1 cellular context compared by ENCODE assay signal in genomic region chr6:169793408-169793807, GRCh38.
TF ChIP-seq lines count a peak whose summit lies in the region.

No MANE protein-coding gene starts in this region.

TF ChIP-seq in HepG2, 621 proteins besides CTCF, POLR2A, EP300 and RAD21:
- TF ChIP-seq ZSCAN29 (CRISPR knock-in tag; conservative IDR thresholded peaks at IDR 0.05) (no peak), HNRNPL (IDR thresholded peaks at IDR 0.05; ENCODE audit: low read depth, low read length) (0 out of 2 replicates have a peak, but pooled peaks have one; percentile 16), GTF2F1 (IDR thresholded peaks at IDR 0.05; ENCODE audit: low read length) (no peak), FOXC1 (CRISPR knock-in tag; IDR thresholded peaks at IDR 0.05; ENCODE audit: borderline replicate concordance) (no peak), SMAD9 (CRISPR knock-in tag; IDR thresholded peaks at IDR 0.05) (no peak), ZNF414 (CRISPR knock-in tag; IDR thresholded peaks at IDR 0.05) (no peak), REXO4 (CRISPR knock-in tag; IDR thresholded peaks at IDR 0.05; ENCODE audit: borderline replicate concordance) (no peak), GATA4 (IDR thresholded peaks at IDR 0.05; ENCODE audit: borderline replicate concordance, low read depth) (no peak), AGO2 (optimal IDR thresholded peaks at IDR 0.05; ENCODE audit: low read depth, low read length) (peak; percentile 66), HOXA9 (CRISPR knock-in tag; IDR thresholded peaks at IDR 0.05; ENCODE audit: borderline replicate concordance) (no peak), SAFB2 (CRISPR knock-in tag; IDR thresholded peaks at IDR 0.05; ENCODE audit: borderline replicate concordance, low read depth) (no peak), ZNF589 (CRISPR knock-in tag; conservative IDR thresholded peaks at IDR 0.05) (no peak), NKX3-1 (CRISPR knock-in tag; IDR thresholded peaks at IDR 0.05) (no peak), RBFOX2 (IDR thresholded peaks at IDR 0.05; ENCODE audit: low read depth, low read length) (peak; percentile 57; the same call in 1 of the 2 replicates), RBM22 (optimal IDR thresholded peaks at IDR 0.05; ENCODE audit: low read length) (peak; percentile 58), ZNF572 (CRISPR knock-in tag; IDR thresholded peaks at IDR 0.05) (no peak), SMARCE1 (IDR thresholded peaks at IDR 0.05; ENCODE audit: borderline replicate concordance) (no peak), ISL2 (CRISPR knock-in tag; IDR thresholded peaks at IDR 0.05) (no peak), ZNF256 (CRISPR knock-in tag; conservative IDR thresholded peaks at IDR 0.05) (no peak), GFI1 (CRISPR knock-in tag; IDR thresholded peaks at IDR 0.05; ENCODE audit: borderline replicate concordance) (peak; percentile 46; the same call in 1 of the 2 replicates), ZNF75D (CRISPR knock-in tag; IDR thresholded peaks at IDR 0.05; ENCODE audit: borderline replicate concordance) (no peak), AHDC1 (CRISPR knock-in tag; IDR thresholded peaks at IDR 0.05; ENCODE audit: borderline replicate concordance) (no peak), MAFG (CRISPR knock-in tag; IDR thresholded peaks at IDR 0.05) (no peak)
- TF ChIP-seq, protein P1, sequence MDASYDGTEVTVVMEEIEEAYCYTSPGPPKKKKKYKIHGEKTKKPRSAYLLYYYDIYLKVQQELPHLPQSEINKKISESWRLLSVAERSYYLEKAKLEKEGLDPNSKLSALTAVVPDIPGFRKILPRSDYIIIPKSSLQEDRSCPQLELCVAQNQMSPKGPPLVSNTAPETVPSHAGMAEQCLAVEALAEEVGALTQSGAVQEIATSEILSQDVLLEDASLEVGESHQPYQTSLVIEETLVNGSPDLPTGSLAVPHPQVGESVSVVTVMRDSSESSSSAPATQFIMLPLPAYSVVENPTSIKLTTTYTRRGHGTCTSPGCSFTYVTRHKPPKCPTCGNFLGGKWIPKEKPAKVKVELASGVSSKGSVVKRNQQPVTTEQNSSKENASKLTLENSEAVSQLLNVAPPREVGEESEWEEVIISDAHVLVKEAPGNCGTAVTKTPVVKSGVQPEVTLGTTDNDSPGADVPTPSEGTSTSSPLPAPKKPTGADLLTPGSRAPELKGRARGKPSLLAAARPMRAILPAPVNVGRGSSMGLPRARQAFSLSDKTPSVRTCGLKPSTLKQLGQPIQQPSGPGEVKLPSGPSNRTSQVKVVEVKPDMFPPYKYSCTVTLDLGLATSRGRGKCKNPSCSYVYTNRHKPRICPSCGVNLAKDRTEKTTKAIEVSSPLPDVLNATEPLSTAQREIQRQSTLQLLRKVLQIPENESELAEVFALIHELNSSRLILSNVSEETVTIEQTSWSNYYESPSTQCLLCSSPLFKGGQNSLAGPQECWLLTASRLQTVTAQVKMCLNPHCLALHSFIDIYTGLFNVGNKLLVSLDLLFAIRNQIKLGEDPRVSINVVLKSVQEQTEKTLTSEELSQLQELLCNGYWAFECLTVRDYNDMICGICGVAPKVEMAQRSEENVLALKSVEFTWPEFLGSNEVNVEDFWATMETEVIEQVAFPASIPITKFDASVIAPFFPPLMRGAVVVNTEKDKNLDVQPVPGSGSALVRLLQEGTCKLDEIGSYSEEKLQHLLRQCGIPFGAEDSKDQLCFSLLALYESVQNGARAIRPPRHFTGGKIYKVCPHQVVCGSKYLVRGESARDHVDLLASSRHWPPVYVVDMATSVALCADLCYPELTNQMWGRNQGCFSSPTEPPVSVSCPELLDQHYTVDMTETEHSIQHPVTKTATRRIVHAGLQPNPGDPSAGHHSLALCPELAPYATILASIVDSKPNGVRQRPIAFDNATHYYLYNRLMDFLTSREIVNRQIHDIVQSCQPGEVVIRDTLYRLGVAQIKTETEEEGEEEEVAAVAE (CRISPR knock-in tag; IDR thresholded peaks at IDR 0.05; ENCODE audit: borderline replicate concordance): no peak
